Comparison of ENCODE assay signal across 20 cellular contexts in the genomic region with DNA sequence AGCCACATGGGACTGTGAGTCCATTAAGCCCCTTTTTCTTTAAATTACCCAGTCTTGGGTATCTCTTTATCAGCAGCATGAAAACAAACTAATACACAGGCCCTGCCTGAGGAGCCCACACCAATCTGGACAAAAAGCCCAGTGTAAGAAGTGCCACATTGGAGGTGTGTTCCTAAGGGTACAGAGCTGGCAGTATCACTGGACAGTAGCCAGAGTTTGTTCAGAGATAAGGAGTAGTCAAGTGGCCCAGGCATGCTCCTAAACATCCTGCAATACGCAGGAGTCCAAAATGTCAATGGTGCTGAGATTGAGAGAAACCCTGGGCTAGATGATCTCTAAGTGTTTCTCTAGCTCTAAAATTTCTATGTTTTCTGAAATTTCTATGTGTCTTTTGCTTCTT. TPM values are rescaled to one million over a fixed set of nuclear protein-coding genes. Genes with fewer than 3 reads are reported as not detected.
DNase-seq lines count a peak whose midpoint lies in the region; ATAC-seq, FAIRE-seq and TF ChIP-seq lines count a peak whose summit lies in the region.
"Had no signal": no experiment of that assay in that cellular context is flagged by ENCODE, and none has a peak within 500 bp of the region (broad histone marks: within the 10 kb centered on the region; RNA-seq: fewer than 3 reads in every experiment).

No MANE protein-coding gene starts in this region.

- H3K4me1 Mint-ChIP-seq in progenitor cell of endocrine pancreas (ENCODE audit: low read depth) = peaks cover 2% of the 10 kb centered on the region

- peak overlapping the region; percentile 56 for H3K27ac Mint-ChIP-seq in progenitor cell of endocrine pancreas
- H3K27ac Mint-ChIP-seq: CD4-positive, alpha-beta T cell; GM23338 had no signal

- no peaks in the 10 kb centered on the region for H3K27me3 Mint-ChIP-seq in progenitor cell of endocrine pancreas
- H3K27me3 Mint-ChIP-seq: CD4-positive, alpha-beta T cell had no signal

- no peaks in the 10 kb centered on the region for H3K27me3 ChIP-seq in right atrium auricular region
- H3K27me3 ChIP-seq: BE2C had no signal

- H3K9me3 ChIP-seq in right atrium auricular region = no peaks in the 10 kb centered on the region
- H3K9me3 ChIP-seq: BE2C, Caco-2 had no signal

- H3K36me3 ChIP-seq in right atrium auricular region = no peaks in the 10 kb centered on the region
- H3K36me3 ChIP-seq: BE2C had no signal

- H3K4me1 ChIP-seq in right atrium auricular region = no peaks in the 10 kb centered on the region
- H3K4me1 ChIP-seq: BE2C, Caco-2 had no signal

- DNase-seq in GM12892 (ENCODE audit: insufficient read length) (no peak), left lobe of liver (ENCODE audit: low spot score) (no peak), progenitor cell of endocrine pancreas (ENCODE audit: low spot score, unreplicated experiment) (no peak), right atrium auricular region (ENCODE audit: low spot score) (no peak)
- DNase-seq: ACHN; BE2C; C1 segment of cervical spinal cord; CD4-positive, alpha-beta T cell; HCEC 1CT; IMR-90 had no signal

- TF ChIP-seq CTCF in progenitor cell of endocrine pancreas (IDR thresholded peaks at IDR 0.05; ENCODE audit: unreplicated experiment) (no peak), right atrium auricular region (IDR thresholded peaks at IDR 0.05) (no peak)

- no peaks in the 10 kb centered on the region for H3K9me3 Mint-ChIP-seq in progenitor cell of endocrine pancreas (ENCODE audit: low read depth)
- H3K9me3 Mint-ChIP-seq: CD4-positive, alpha-beta T cell; GM23338 had no signal

- H3K36me3 Mint-ChIP-seq in progenitor cell of endocrine pancreas (ENCODE audit: insufficient read depth) = peaks cover 29% of the 10 kb centered on the region

- no peak overlapping the region for H3K27ac ChIP-seq in right atrium auricular region

- peak; percentile 44 for FAIRE-seq in GM12892 (lab: Jason Lieb, UNC)
- FAIRE-seq: A204.1, D721Med, G401.6, GM12891, GM18507, H54 had no signal

- H3K4me3 Mint-ChIP-seq in progenitor cell of endocrine pancreas (ENCODE audit: low read depth) = no peak overlapping the region
- H3K4me3 Mint-ChIP-seq: CD4-positive, alpha-beta T cell; GM23338 had no signal

- ATAC-seq in left lobe of liver = peak; percentile 19
- no peak for ATAC-seq in GM18858 (IDR thresholded peaks at IDR 0.05; ENCODE audit: unreplicated experiment)
- ATAC-seq in HG03097 (IDR thresholded peaks at IDR 0.05; ENCODE audit: low FRiP score, unreplicated experiment) = no peak
- ATAC-seq: GM23338 had no signal

- no peak for TF ChIP-seq POLR2A in GM12892 (IDR thresholded peaks at IDR 0.05; ENCODE audit: low read depth, low read length)

- H3K4me3 ChIP-seq in right atrium auricular region = no peak overlapping the region
- H3K4me3 ChIP-seq: GM23338 had no signal

RNA-seq across cellular contexts. Expression of a gene that starts 27.0 kb away (rescaled TPM):
- 8.9 TPM for polyA plus RNA-seq in GM12892 (2012; ENCODE audit: missing spikeins)
- total RNA-seq in left lobe of liver (7.2 TPM), progenitor cell of endocrine pancreas (25.9 and 30.6 TPM in 2 replicates), right atrium auricular region (10 to 100 TPM; 10.2 to 13.2 TPM)

RNA-seq across cellular contexts. Expression of a gene that starts 57.8 kb away (rescaled TPM):
- polyA plus RNA-seq in GM12892 (2012; ENCODE audit: missing spikeins) = 3.2 TPM
- total RNA-seq in left lobe of liver (0.70 TPM), progenitor cell of endocrine pancreas (0.42 and 0.67 TPM in 2 replicates), right atrium auricular region (1 to 10 TPM in 1 of 2 donors, under 1 TPM in 1; 0.28 to 2.7 TPM)
